Comparison of ENCODE assay signal across 35 cellular contexts in the genomic region with DNA sequence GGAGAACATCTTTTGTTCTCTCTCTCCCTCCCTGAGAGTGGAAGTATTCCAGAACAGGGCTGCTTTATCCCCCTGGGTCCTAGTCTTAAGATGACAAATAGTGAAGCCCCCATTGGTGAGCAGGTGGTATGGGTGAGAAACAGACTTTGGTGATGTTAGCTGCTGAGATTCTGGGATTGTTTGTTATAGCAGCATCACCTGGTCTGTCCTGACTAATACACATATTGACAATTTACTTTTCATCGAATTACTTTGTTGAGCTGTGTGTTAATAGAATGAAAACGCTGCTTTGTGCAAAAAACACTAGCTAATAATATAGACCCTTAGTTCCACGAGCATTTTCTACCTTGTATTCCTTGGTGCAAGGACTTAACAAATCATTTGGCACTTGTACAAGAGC.
A peak's percentile ranks its signal among the peaks of the same experiment; 100 is the strongest.
DNase-seq lines count a peak whose midpoint lies in the region; ATAC-seq, FAIRE-seq and TF ChIP-seq lines count a peak whose summit lies in the region.
"Had no signal": no experiment of that assay in that cellular context is flagged by ENCODE, and none has a peak within 500 bp of the region (broad histone marks: within the 10 kb centered on the region; RNA-seq: fewer than 3 reads in every experiment).

No MANE protein-coding gene starts in this region.

- intact Hi-C loops in HepG2 (cut with micrococcal nuclease; ENCODE audit: unreplicated experiment) = no loop called here
- intact Hi-C loops in right lobe of liver (cut with DNase I) = no loop called here
- intact Hi-C loops in K562 (cut with micrococcal nuclease) = no loop called here

- POLR2A ChIA-PET in HepG2 (lab: Yijun Ruan, JAX) (no interaction called here), K562 (lab: Yijun Ruan, JAX) (no interaction called here)

- H2AFZ ChIP-seq in HepG2 (ENCODE audit: low read length) (no peak overlapping the region), K562 (ENCODE audit: low read depth, low read length) (no peak overlapping the region)

- H3K27me3 Mint-ChIP-seq in endothelial cell (ENCODE audit: unreplicated experiment) = peaks cover 7% of the 10 kb centered on the region
- H3K27me3 Mint-ChIP-seq: B cell; CD4-positive, alpha-beta memory T cell; CD4-positive, alpha-beta T cell; CD4-positive, CD25-positive, alpha-beta regulatory T cell had no signal

- H3K27ac Mint-ChIP-seq in endothelial cell (ENCODE audit: unreplicated experiment) = no peak overlapping the region
- H3K27ac Mint-ChIP-seq: B cell; CD14-positive monocyte; CD4-positive, alpha-beta memory T cell; CD4-positive, alpha-beta T cell; CD4-positive, CD25-positive, alpha-beta regulatory T cell; CD8-positive, alpha-beta memory T cell; CD8-positive, alpha-beta T cell had no signal

- no peaks in the 10 kb centered on the region for H3K9me1 ChIP-seq in K562 (ENCODE audit: control insufficient read depth, insufficient read depth, low read length)

- H3K9me3 ChIP-seq in HepG2 (ENCODE audit: low read length) (no peaks in the 10 kb centered on the region), right lobe of liver (no peaks in the 10 kb centered on the region), K562 (replicated peaks; ENCODE audit: control insufficient read depth, insufficient read depth, low read depth, low read length) (no peaks in the 10 kb centered on the region)
- H3K9me3 ChIP-seq: BE2C, Caco-2 had no signal

- 7% methylated on average over 3 of the region's 3 CpGs for WGBS in HepG2 (ENCODE audit: low lambda C conversion rate)
- WGBS in right lobe of liver (ENCODE audit: insufficient coverage, low coverage, low lambda C conversion rate, missing lambda C conversion rate) = 47% methylated on average over 3 of the region's 3 CpGs
- WGBS in K562 (ENCODE audit: insufficient coverage, low coverage, missing lambda C conversion rate) = 2% methylated on average over 3 of the region's 3 CpGs

- TF ChIP-seq CTCF in HepG2 (CRISPR knock-in tag; IDR thresholded peaks at IDR 0.05) (no peak), right lobe of liver (IDR thresholded peaks at IDR 0.05) (no peak), K562 (IDR thresholded peaks at IDR 0.05 in 2 of 3, conservative IDR thresholded peaks at IDR 0.05 in 1 of 3; ENCODE audit: insufficient read depth in 2 of 3, low read depth in 1 of 3, low read length in 3 of 3) (no peak), endothelial cell (IDR thresholded peaks at IDR 0.05; ENCODE audit: unreplicated experiment) (no peak)

- H3K4me1 Mint-ChIP-seq in endothelial cell (ENCODE audit: unreplicated experiment) = no peaks in the 10 kb centered on the region
- H3K4me1 Mint-ChIP-seq: B cell; CD14-positive monocyte; CD4-positive, alpha-beta memory T cell had no signal

- peaks cover 18% of the 10 kb centered on the region for H3K9me3 Mint-ChIP-seq in endothelial cell (ENCODE audit: unreplicated experiment)

- TF ChIP-seq POLR2A in HepG2 (IDR thresholded peaks at IDR 0.05; ENCODE audit: insufficient read depth in 1 of 2, low read depth in 2 of 2, low read length in 2 of 2) (no peak), right lobe of liver (IDR thresholded peaks at IDR 0.05) (no peak), K562 (conservative IDR thresholded peaks at IDR 0.05) (no peak)

- no peak overlapping the region for H3K9ac ChIP-seq in HepG2 (ENCODE audit: insufficient read depth, low read depth, low read length)
- no peak overlapping the region for H3K9ac ChIP-seq in K562 (ENCODE audit: insufficient read depth in 1 of 2, low read depth in 2 of 2, low read length in 2 of 2)
- H3K9ac ChIP-seq: BLaER1; BLaER1 treated with 17β-estradiol and CSF1 and Interleukin-3, amounts not matched to agents 10 nM and 100 nM had no signal

- ATAC-seq in HepG2 (no peak), right lobe of liver (no peak), K562 (no peak)
- ATAC-seq: A549; CD8-positive, alpha-beta T cell had no signal

- H3K27ac ChIP-seq in HepG2 (ENCODE audit: extremely low read length, insufficient read depth, low read length) (no peak overlapping the region), right lobe of liver (no peak overlapping the region), K562 (ENCODE audit: extremely low read depth, low read depth, low read length) (no peak overlapping the region)
- H3K27ac ChIP-seq: 22Rv1; A549; BLaER1; BLaER1 treated with 17β-estradiol and CSF1 and Interleukin-3, amounts not matched to agents 10 nM and 100 nM; C4-2B had no signal

- H3K36me3 Mint-ChIP-seq in endothelial cell (ENCODE audit: low read depth, unreplicated experiment) = peaks cover 5% of the 10 kb centered on the region
- H3K36me3 Mint-ChIP-seq: CD14-positive monocyte had no signal

- no peaks in the 10 kb centered on the region for H4K20me1 ChIP-seq in HepG2 (ENCODE audit: insufficient read depth, low read length)
- H4K20me1 ChIP-seq in K562 (replicated peaks; ENCODE audit: control insufficient read depth, insufficient read depth, low read length) = no peaks in the 10 kb centered on the region
- H4K20me1 ChIP-seq: BLaER1; BLaER1 treated with 17β-estradiol and CSF1 and Interleukin-3, amounts not matched to agents 10 nM and 100 nM had no signal

- DNase-seq in HepG2 (ENCODE audit: low spot score) (no peak), right lobe of liver (no peak), K562 (ENCODE audit: extremely low read depth in 1 of 4, low spot score in 3 of 4) (no peak), endothelial cell (ENCODE audit: low spot score) (no peak), NCI-H2081 (lab: John Stamatoyannopoulos, UW) (no peak)
- no peak for DNase-seq in stimulated activated naive CD4-positive, alpha-beta T cell treated with Interleukin-2 at 50 U/mL for 16 hours (lab: John Stamatoyannopoulos, UW)
- DNase-seq: 8988T; ACHN; AML-193; BE2C; C1 segment of cervical spinal cord; Caco-2; Calu3; CD4-positive, alpha-beta memory T cell; CD4-positive, alpha-beta T cell; CD4-positive, CD25-positive, alpha-beta regulatory T cell; CD8-positive, alpha-beta memory T cell; CD8-positive, alpha-beta T cell; COR-L47; DMS 273 treated with DMSO at 0.1 percent for 48 hours; DMS153; DMS53; DMS79; DMS79 treated with DMSO at 0.1 percent for 48 hours; DND-41; EL had no signal

- H3K4me3 ChIP-seq in HepG2 (replicated peaks in 1 of 3; ENCODE audit: insufficient read depth in 1 of 3, low read depth in 2 of 3, low read length in 3 of 3) = no peak overlapping the region
- no peak overlapping the region for H3K4me3 ChIP-seq in right lobe of liver
- no peak overlapping the region for H3K4me3 ChIP-seq in K562
- H3K4me3 ChIP-seq: A549; BLaER1; BLaER1 treated with 17β-estradiol and CSF1 and Interleukin-3, amounts not matched to agents 10 nM and 100 nM had no signal

- in situ Hi-C loops in HepG2 (cut with HindIII; ENCODE audit: extremely low pct_ligation_motif_present, low pct_unique_long_range_greater_than_20kb) (no loop called here), K562 (cut with MboI) (no loop called here)

- H3K4me2 ChIP-seq in HepG2 (ENCODE audit: low read depth, low read length) (no peak overlapping the region), K562 (ENCODE audit: insufficient read depth, low read length) (no peak overlapping the region)
- H3K4me2 ChIP-seq: A549; BLaER1; BLaER1 treated with 17β-estradiol and CSF1 and Interleukin-3, amounts not matched to agents 10 nM and 100 nM had no signal

- H3K79me2 ChIP-seq in HepG2 (ENCODE audit: insufficient read depth, low read length) (no peaks in the 10 kb centered on the region), K562 (ENCODE audit: control insufficient read depth, insufficient read depth, low read length) (no peaks in the 10 kb centered on the region)

- H3K27me3 ChIP-seq in HepG2 (ENCODE audit: control insufficient read depth in 1 of 2, insufficient read depth in 2 of 2, low read length in 2 of 2) (peaks cover 0 to 20% of the 10 kb centered on the region in 2 experiments; a peak in 2 of 5 replicates), right lobe of liver (peaks cover 0 to 2% of the 10 kb centered on the region in 2 donors), K562 (ENCODE audit: control insufficient read depth in 2 of 2, insufficient read depth in 2 of 2, low read length in 2 of 2) (no peaks in the 10 kb centered on the region; a peak in 1 of 5 replicates)
- H3K27me3 ChIP-seq: BE2C; BLaER1; BLaER1 treated with 17β-estradiol and CSF1 and Interleukin-3, amounts not matched to agents 10 nM and 100 nM had no signal

- CTCF ChIA-PET in HepG2 (lab: Yijun Ruan, JAX; ENCODE audit: low intra/inter-chr PET ratio, low total read pairs) = no interaction called here
- CTCF ChIA-PET in K562 (lab: Yijun Ruan, JAX; ENCODE audit: low intra/inter-chr PET ratio) = no interaction called here

- H3K4me3 Mint-ChIP-seq in endothelial cell (ENCODE audit: unreplicated experiment) = peak overlapping the region; percentile 22
- H3K4me3 Mint-ChIP-seq: B cell; CD14-positive monocyte; CD4-positive, alpha-beta memory T cell; CD4-positive, alpha-beta T cell; CD4-positive, CD25-positive, alpha-beta regulatory T cell; CD8-positive, alpha-beta memory T cell; CD8-positive, alpha-beta T cell had no signal

- H3K4me1 ChIP-seq in HepG2 (ENCODE audit: insufficient read depth, low read length) = no peaks in the 10 kb centered on the region
- H3K4me1 ChIP-seq in right lobe of liver = no peaks in the 10 kb centered on the region
- no peaks in the 10 kb centered on the region for H3K4me1 ChIP-seq in K562 (replicated peaks in 1 of 2; ENCODE audit: control insufficient read depth in 2 of 2, insufficient read depth in 2 of 2, low read length in 2 of 2)
- H3K4me1 ChIP-seq: BE2C, Caco-2 had no signal

- TF ChIP-seq RAD21 in HepG2 (CRISPR knock-in tag; IDR thresholded peaks at IDR 0.05) (no peak), K562 (CRISPR knock-in tag; conservative IDR thresholded peaks at IDR 0.05 in 1 of 2, IDR thresholded peaks at IDR 0.05 in 1 of 2) (no peak)

- BruUV-seq in HepG2 (replicated peaks; lab: Mats Ljungman, UMichigan) (no TSS peak), K562 (replicated peaks; lab: Mats Ljungman, UMichigan) (no TSS peak)

- no peak for FAIRE-seq in HepG2 (lab: Jason Lieb, UNC)
- no peak for FAIRE-seq in K562 (lab: Jason Lieb, UNC)
- FAIRE-seq: A204.1, A549, D721Med had no signal

- no peaks in the 10 kb centered on the region for H3K36me3 ChIP-seq in HepG2 (replicated peaks in 1 of 2; ENCODE audit: control insufficient read depth in 1 of 2, insufficient read depth in 2 of 2, low read length in 2 of 2)
- no peaks in the 10 kb centered on the region for H3K36me3 ChIP-seq in right lobe of liver
- no peaks in the 10 kb centered on the region for H3K36me3 ChIP-seq in K562 (ENCODE audit: control insufficient read depth, insufficient read depth, low read length)
- H3K36me3 ChIP-seq: BE2C had no signal

- TF ChIP-seq EP300 in HepG2 (IDR thresholded peaks at IDR 0.05; ENCODE audit: low read depth in 2 of 2, low read length in 2 of 2) (no peak), HepG2 (CRISPR knock-in tag; IDR thresholded peaks at IDR 0.05; ENCODE audit: borderline replicate concordance) (no peak), K562 (IDR thresholded peaks at IDR 0.05; ENCODE audit: low read length) (no peak)

TF ChIP-seq in HepG2, 621 proteins besides CTCF, POLR2A, EP300 and RAD21 (continues in another document):
- TF ChIP-seq GPN1 (CRISPR knock-in tag; IDR thresholded peaks at IDR 0.05; ENCODE audit: borderline replicate concordance) = no peak
- TF ChIP-seq ZNF550 (CRISPR knock-in tag; IDR thresholded peaks at IDR 0.05; ENCODE audit: borderline replicate concordance) = no peak

Comparison
In these comparisons a context has a peak if more than half of its experiments do, and no peak if none do; other contexts are left out.
1. Of the 241 proteins assayed by ChIP-seq in both HepG2 and K562: peak only in HepG2: none; only in K562: none; in both: ZNF12; in neither: 240.